ENCODE assay signal across 1 cellular context in genomic region chr6:28880894-28881780, GRCh38.
TF ChIP-seq lines count a peak whose summit lies in the region.

No MANE protein-coding gene starts in this region.

TF ChIP-seq in HepG2, 621 proteins besides CTCF, POLR2A, EP300 and RAD21 (continued from another document and continues in another):
- TF ChIP-seq, protein P1, sequence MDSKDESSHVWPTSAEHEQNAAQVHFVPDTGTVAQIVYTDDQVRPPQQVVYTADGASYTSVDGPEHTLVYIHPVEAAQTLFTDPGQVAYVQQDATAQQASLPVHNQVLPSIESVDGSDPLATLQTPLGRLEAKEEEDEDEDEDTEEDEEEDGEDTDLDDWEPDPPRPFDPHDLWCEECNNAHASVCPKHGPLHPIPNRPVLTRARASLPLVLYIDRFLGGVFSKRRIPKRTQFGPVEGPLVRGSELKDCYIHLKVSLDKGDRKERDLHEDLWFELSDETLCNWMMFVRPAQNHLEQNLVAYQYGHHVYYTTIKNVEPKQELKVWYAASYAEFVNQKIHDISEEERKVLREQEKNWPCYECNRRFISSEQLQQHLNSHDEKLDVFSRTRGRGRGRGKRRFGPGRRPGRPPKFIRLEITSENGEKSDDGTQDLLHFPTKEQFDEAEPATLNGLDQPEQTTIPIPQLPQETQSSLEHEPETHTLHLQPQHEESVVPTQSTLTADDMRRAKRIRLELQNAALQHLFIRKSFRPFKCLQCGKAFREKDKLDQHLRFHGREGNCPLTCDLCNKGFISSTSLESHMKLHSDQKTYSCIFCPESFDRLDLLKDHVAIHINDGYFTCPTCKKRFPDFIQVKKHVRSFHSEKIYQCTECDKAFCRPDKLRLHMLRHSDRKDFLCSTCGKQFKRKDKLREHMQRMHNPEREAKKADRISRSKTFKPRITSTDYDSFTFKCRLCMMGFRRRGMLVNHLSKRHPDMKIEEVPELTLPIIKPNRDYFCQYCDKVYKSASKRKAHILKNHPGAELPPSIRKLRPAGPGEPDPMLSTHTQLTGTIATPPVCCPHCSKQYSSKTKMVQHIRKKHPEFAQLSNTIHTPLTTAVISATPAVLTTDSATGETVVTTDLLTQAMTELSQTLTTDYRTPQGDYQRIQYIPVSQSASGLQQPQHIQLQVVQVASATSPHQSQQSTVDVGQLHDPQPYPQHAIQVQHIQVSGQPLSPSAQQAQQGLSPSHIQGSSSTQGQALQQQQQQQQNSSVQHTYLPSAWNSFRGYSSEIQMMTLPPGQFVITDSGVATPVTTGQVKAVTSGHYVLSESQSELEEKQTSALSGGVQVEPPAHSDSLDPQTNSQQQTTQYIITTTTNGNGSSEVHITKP (CRISPR knock-in tag; IDR thresholded peaks at IDR 0.05; ENCODE audit: low read depth), result peak; percentile 60; the same call in 1 of the 2 replicates
- TF ChIP-seq KDM2A (CRISPR knock-in tag; IDR thresholded peaks at IDR 0.05; ENCODE audit: borderline replicate concordance, low read depth), result peak; percentile 87
- TF ChIP-seq ZNF691 (CRISPR knock-in tag; IDR thresholded peaks at IDR 0.05; ENCODE audit: borderline replicate concordance, low read depth), result no peak
- peak; percentile 57; the same call in 1 of the 2 replicates for TF ChIP-seq HNF1A (IDR thresholded peaks at IDR 0.05; ENCODE audit: low read depth)
- no peak for TF ChIP-seq HNF1A (CRISPR knock-in tag; IDR thresholded peaks at IDR 0.05; ENCODE audit: borderline replicate concordance)
- no peak for TF ChIP-seq MTF2 (CRISPR knock-in tag; IDR thresholded peaks at IDR 0.05; ENCODE audit: borderline replicate concordance)
- no peak for TF ChIP-seq MED8 (CRISPR knock-in tag; IDR thresholded peaks at IDR 0.05; ENCODE audit: insufficient replicate concordance)
- no peak for TF ChIP-seq NR2F6 (IDR thresholded peaks at IDR 0.05)
- TF ChIP-seq NR2F6 (CRISPR knock-in tag; IDR thresholded peaks at IDR 0.05), result 0 out of 2 replicates have a peak, but pooled peaks have one; percentile 6
- TF ChIP-seq, protein P2, sequence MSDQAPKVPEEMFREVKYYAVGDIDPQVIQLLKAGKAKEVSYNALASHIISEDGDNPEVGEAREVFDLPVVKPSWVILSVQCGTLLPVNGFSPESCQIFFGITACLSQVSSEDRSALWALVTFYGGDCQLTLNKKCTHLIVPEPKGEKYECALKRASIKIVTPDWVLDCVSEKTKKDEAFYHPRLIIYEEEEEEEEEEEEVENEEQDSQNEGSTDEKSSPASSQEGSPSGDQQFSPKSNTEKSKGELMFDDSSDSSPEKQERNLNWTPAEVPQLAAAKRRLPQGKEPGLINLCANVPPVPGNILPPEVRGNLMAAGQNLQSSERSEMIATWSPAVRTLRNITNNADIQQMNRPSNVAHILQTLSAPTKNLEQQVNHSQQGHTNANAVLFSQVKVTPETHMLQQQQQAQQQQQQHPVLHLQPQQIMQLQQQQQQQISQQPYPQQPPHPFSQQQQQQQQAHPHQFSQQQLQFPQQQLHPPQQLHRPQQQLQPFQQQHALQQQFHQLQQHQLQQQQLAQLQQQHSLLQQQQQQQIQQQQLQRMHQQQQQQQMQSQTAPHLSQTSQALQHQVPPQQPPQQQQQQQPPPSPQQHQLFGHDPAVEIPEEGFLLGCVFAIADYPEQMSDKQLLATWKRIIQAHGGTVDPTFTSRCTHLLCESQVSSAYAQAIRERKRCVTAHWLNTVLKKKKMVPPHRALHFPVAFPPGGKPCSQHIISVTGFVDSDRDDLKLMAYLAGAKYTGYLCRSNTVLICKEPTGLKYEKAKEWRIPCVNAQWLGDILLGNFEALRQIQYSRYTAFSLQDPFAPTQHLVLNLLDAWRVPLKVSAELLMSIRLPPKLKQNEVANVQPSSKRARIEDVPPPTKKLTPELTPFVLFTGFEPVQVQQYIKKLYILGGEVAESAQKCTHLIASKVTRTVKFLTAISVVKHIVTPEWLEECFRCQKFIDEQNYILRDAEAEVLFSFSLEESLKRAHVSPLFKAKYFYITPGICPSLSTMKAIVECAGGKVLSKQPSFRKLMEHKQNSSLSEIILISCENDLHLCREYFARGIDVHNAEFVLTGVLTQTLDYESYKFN (CRISPR knock-in tag; conservative IDR thresholded peaks at IDR 0.05), result no peak
- peak; percentile 81; the same call in 1 of the 2 replicates for TF ChIP-seq PITX1 (CRISPR knock-in tag; IDR thresholded peaks at IDR 0.05)
- peak; percentile 36; the same call in 1 of the 2 replicates for TF ChIP-seq MYC (CRISPR knock-in tag; IDR thresholded peaks at IDR 0.05; ENCODE audit: borderline replicate concordance)
- no peak for TF ChIP-seq HIVEP1 (CRISPR knock-in tag; IDR thresholded peaks at IDR 0.05)
- TF ChIP-seq CHD2 (IDR thresholded peaks at IDR 0.05; ENCODE audit: low read depth, low read length), result no peak
- TF ChIP-seq KLF11 (CRISPR knock-in tag; IDR thresholded peaks at IDR 0.05), result peak; percentile 81; the same call in 1 of the 2 replicates
- TF ChIP-seq DZIP1 (CRISPR knock-in tag; IDR thresholded peaks at IDR 0.05), result no peak
- TF ChIP-seq ZNF782 (CRISPR knock-in tag; IDR thresholded peaks at IDR 0.05; ENCODE audit: borderline replicate concordance), result no peak; the same call in 1 of the 2 replicates
- no peak for TF ChIP-seq RXRA (CRISPR knock-in tag; IDR thresholded peaks at IDR 0.05)
- no peak for TF ChIP-seq ONECUT2 (CRISPR knock-in tag; IDR thresholded peaks at IDR 0.05)
- no peak for TF ChIP-seq REXO4 (CRISPR knock-in tag; IDR thresholded peaks at IDR 0.05; ENCODE audit: borderline replicate concordance)
- TF ChIP-seq ZNF333 (CRISPR knock-in tag; IDR thresholded peaks at IDR 0.05; ENCODE audit: borderline replicate concordance), result no peak
- no peak for TF ChIP-seq TRIM24 (CRISPR knock-in tag; IDR thresholded peaks at IDR 0.05)
- no peak for TF ChIP-seq HOXA9 (CRISPR knock-in tag; IDR thresholded peaks at IDR 0.05; ENCODE audit: borderline replicate concordance)
- TF ChIP-seq ZNF550 (CRISPR knock-in tag; IDR thresholded peaks at IDR 0.05; ENCODE audit: borderline replicate concordance), result no peak
- TF ChIP-seq ZMYM4 (CRISPR knock-in tag; IDR thresholded peaks at IDR 0.05), result peak; percentile 87
- TF ChIP-seq, protein P3, sequence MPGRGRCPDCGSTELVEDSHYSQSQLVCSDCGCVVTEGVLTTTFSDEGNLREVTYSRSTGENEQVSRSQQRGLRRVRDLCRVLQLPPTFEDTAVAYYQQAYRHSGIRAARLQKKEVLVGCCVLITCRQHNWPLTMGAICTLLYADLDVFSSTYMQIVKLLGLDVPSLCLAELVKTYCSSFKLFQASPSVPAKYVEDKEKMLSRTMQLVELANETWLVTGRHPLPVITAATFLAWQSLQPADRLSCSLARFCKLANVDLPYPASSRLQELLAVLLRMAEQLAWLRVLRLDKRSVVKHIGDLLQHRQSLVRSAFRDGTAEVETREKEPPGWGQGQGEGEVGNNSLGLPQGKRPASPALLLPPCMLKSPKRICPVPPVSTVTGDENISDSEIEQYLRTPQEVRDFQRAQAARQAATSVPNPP (CRISPR knock-in tag; IDR thresholded peaks at IDR 0.05), result peak; percentile 66; the same call in 1 of the 2 replicates
- no peak for TF ChIP-seq RFXAP (CRISPR knock-in tag; IDR thresholded peaks at IDR 0.05; ENCODE audit: borderline replicate concordance)
- 0 out of 2 replicates have a peak, but pooled peaks have one; percentile 35 for TF ChIP-seq ZNF34 (CRISPR knock-in tag; IDR thresholded peaks at IDR 0.05; ENCODE audit: borderline replicate concordance)
- TF ChIP-seq CCDC6 (CRISPR knock-in tag; IDR thresholded peaks at IDR 0.05), result no peak
- TF ChIP-seq, protein P4, sequence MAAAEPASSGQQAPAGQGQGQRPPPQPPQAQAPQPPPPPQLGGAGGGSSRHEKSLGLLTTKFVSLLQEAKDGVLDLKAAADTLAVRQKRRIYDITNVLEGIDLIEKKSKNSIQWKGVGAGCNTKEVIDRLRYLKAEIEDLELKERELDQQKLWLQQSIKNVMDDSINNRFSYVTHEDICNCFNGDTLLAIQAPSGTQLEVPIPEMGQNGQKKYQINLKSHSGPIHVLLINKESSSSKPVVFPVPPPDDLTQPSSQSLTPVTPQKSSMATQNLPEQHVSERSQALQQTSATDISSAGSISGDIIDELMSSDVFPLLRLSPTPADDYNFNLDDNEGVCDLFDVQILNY (CRISPR knock-in tag; conservative IDR thresholded peaks at IDR 0.05), result no peak
- TF ChIP-seq, protein P5, sequence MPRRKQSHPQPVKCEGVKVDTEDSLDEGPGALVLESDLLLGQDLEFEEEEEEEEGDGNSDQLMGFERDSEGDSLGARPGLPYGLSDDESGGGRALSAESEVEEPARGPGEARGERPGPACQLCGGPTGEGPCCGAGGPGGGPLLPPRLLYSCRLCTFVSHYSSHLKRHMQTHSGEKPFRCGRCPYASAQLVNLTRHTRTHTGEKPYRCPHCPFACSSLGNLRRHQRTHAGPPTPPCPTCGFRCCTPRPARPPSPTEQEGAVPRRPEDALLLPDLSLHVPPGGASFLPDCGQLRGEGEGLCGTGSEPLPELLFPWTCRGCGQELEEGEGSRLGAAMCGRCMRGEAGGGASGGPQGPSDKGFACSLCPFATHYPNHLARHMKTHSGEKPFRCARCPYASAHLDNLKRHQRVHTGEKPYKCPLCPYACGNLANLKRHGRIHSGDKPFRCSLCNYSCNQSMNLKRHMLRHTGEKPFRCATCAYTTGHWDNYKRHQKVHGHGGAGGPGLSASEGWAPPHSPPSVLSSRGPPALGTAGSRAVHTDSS (CRISPR knock-in tag; conservative IDR thresholded peaks at IDR 0.05), result no peak
- peak; percentile 60; the same call in 1 of the 2 replicates for TF ChIP-seq FOXK1 (CRISPR knock-in tag; IDR thresholded peaks at IDR 0.05; ENCODE audit: borderline replicate concordance, low read depth)
- no peak for TF ChIP-seq ZNF33B (CRISPR knock-in tag; IDR thresholded peaks at IDR 0.05)
- no peak for TF ChIP-seq ZFP91 (CRISPR knock-in tag; IDR thresholded peaks at IDR 0.05; ENCODE audit: borderline replicate concordance)
- TF ChIP-seq BORCS8-MEF2B (CRISPR knock-in tag; IDR thresholded peaks at IDR 0.05), result 0 out of 2 replicates have a peak, but pooled peaks have one; percentile 21
